In the genomic region with DNA sequence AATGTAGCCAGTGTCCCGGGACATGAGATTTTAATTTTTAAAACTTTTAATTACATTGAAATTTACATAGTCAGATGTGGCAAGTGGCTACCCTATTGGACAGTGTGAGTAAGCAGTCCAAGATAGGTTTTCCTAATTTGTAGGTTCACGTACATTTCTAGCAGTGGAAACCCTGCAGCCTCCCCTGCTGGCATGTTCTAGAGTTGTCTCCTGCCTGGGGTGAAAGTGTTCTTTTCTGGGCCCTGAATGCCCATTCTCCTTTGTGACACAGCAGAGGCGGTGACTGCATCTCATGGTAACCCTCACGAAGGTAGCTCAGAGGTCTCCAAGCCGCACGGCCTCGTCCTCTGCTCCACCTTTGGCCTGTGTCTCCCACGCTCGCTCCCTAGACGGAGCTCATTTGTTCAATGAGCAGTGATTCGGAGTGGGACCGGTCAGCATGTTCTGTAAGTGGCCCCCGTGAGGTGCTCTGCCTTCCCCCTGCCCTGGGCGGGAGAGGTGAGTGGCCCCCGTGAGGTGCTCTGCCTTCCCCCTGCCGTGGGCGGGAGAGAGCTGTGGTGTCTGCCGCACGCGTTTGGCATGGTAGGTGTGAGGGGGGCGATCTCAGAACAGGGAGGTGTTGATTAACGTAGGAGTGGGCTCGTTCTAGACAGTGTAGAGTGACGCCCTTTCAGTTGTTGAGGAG, we compare ENCODE assay signal across 17 cellular contexts. TPM values are rescaled to one million over a fixed set of nuclear protein-coding genes. Genes with fewer than 3 reads are reported as not detected.
DNase-seq lines count a peak whose midpoint lies in the region; ATAC-seq, FAIRE-seq and TF ChIP-seq lines count a peak whose summit lies in the region.
"Had no signal": no experiment of that assay in that cellular context is flagged by ENCODE, and none has a peak within 500 bp of the region (broad histone marks: within the 10 kb centered on the region; RNA-seq: fewer than 3 reads in every experiment).

No MANE protein-coding gene starts in this region.

- no peak overlapping the region for H3K27ac ChIP-seq in endothelial cell of umbilical vein (ENCODE audit: insufficient read depth, low read depth, low read length)
- H3K27ac ChIP-seq: heart right ventricle, SJSA1, testis had no signal

- peaks cover 5% of the 10 kb centered on the region in 2 experiments for H3K36me3 ChIP-seq in endothelial cell of umbilical vein (ENCODE audit: control insufficient read depth in 2 of 2, extremely low read depth in 1 of 2, insufficient read depth in 2 of 2, low read length in 2 of 2)

- ATAC-seq in sciatic nerve = no peak
- ATAC-seq in HG03342 (IDR thresholded peaks at IDR 0.05; ENCODE audit: unreplicated experiment) = no peak

- no peak overlapping the region for H3K4me3 Mint-ChIP-seq in activated CD4-positive, alpha-beta memory T cell treated with anti-CD3 and anti-CD28 coated beads, Interleukin-2, amount 10 ng/mL, durations not matched to agents 7 days and 5 days
- H3K4me3 Mint-ChIP-seq in activated CD4-positive, alpha-beta memory T cell treated with anti-CD3 and anti-CD28 coated beads for 36 hours = no peak overlapping the region
- H3K4me3 Mint-ChIP-seq in progenitor cell of endocrine pancreas (ENCODE audit: low read depth) = no peak overlapping the region
- H3K4me3 Mint-ChIP-seq: activated naive CD8-positive, alpha-beta T cell; mesothelial cell of epicardium had no signal

- no TSS peak for BruUV-seq in endothelial cell of umbilical vein (replicated peaks; lab: Mats Ljungman, UMichigan)

- H3K27me3 ChIP-seq in endothelial cell of umbilical vein (ENCODE audit: control insufficient read depth in 2 of 2, insufficient read depth in 2 of 2, low read length in 2 of 2) = no peaks in the 10 kb centered on the region
- H3K27me3 ChIP-seq: heart right ventricle, SJSA1, testis had no signal

- no peaks in the 10 kb centered on the region for H3K27me3 Mint-ChIP-seq in activated CD4-positive, alpha-beta memory T cell treated with anti-CD3 and anti-CD28 coated beads, Interleukin-2, amount 10 ng/mL, durations not matched to agents 7 days and 5 days
- no peaks in the 10 kb centered on the region for H3K27me3 Mint-ChIP-seq in activated CD4-positive, alpha-beta memory T cell treated with anti-CD3 and anti-CD28 coated beads for 36 hours
- no peaks in the 10 kb centered on the region for H3K27me3 Mint-ChIP-seq in progenitor cell of endocrine pancreas
- H3K27me3 Mint-ChIP-seq: activated naive CD8-positive, alpha-beta T cell had no signal

- no peak for FAIRE-seq in endothelial cell of umbilical vein (lab: Jason Lieb, UNC)

- H3K9me3 ChIP-seq in endothelial cell of umbilical vein (replicated peaks; ENCODE audit: control insufficient read depth, insufficient read depth, low read length) = no peaks in the 10 kb centered on the region
- H3K9me3 ChIP-seq: heart right ventricle, testis had no signal

- H3K4me2 ChIP-seq in endothelial cell of umbilical vein (ENCODE audit: insufficient read depth, low read length) = no peak overlapping the region

- no peaks in the 10 kb centered on the region for H3K9me1 ChIP-seq in endothelial cell of umbilical vein (replicated peaks; ENCODE audit: control insufficient read depth, extremely low read depth, insufficient read depth, low read length)

- dilution Hi-C loops in endothelial cell of umbilical vein (cut with MboI; ENCODE audit: extremely low pct_ligation_motif_present, low sequenced_read_pairs) = no loop called here

- intact Hi-C loops in activated CD4-positive, alpha-beta memory T cell treated with anti-CD3 and anti-CD28 coated beads for 36 hours (cut with micrococcal nuclease) = no loop called here
- intact Hi-C loops in endothelial cell of umbilical vein (cut with micrococcal nuclease) (loop anchor here (2.0 kb wide), 1 partner anchor 25 kb away; a partner anchor contains a TSS), sciatic nerve (cut with DNase I) (no loop called here)

- H3K36me3 Mint-ChIP-seq in activated CD4-positive, alpha-beta memory T cell treated with anti-CD3 and anti-CD28 coated beads, Interleukin-2, amount 10 ng/mL, durations not matched to agents 7 days and 5 days (ENCODE audit: low read depth) = peaks cover 29% of the 10 kb centered on the region
- H3K36me3 Mint-ChIP-seq in activated CD4-positive, alpha-beta memory T cell treated with anti-CD3 and anti-CD28 coated beads for 36 hours = peaks cover 13% of the 10 kb centered on the region
- H3K36me3 Mint-ChIP-seq in progenitor cell of endocrine pancreas (ENCODE audit: insufficient read depth) = peaks cover 5% of the 10 kb centered on the region
- H3K36me3 Mint-ChIP-seq: activated naive CD8-positive, alpha-beta T cell had no signal

- POLR2A ChIA-PET in activated CD4-positive, alpha-beta memory T cell treated with anti-CD3 and anti-CD28 coated beads, Interleukin-2, amount 10 ng/mL, durations not matched to agents 7 days and 5 days (lab: Charles Lee) = interaction anchor here (0.6 to 1.3 kb wide), 3 partner anchors 18 to 36 kb away, joined by 3 to 5 read pairs (median 4); a partner anchor contains a TSS
- POLR2A ChIA-PET in activated CD4-positive, alpha-beta memory T cell treated with anti-CD3 and anti-CD28 coated beads for 36 hours (lab: Charles Lee) = interaction anchor here (0.8 kb wide), 1 partner anchor 81 kb away, joined by 3 read pairs; no protein-coding TSS in a partner anchor
- POLR2A ChIA-PET in endothelial cell of umbilical vein (lab: Charles Lee) = no interaction called here

- H3K79me2 ChIP-seq in endothelial cell of umbilical vein (ENCODE audit: control insufficient read depth, insufficient read depth, low read length) = peaks cover 17% of the 10 kb centered on the region

- H3K4me3 ChIP-seq in endothelial cell of umbilical vein (replicated peaks in 1 of 3; ENCODE audit: insufficient read depth in 1 of 3, low read depth in 1 of 3, low read length in 3 of 3) = no peak overlapping the region
- H3K4me3 ChIP-seq: heart right ventricle, SJSA1, testis had no signal

- H3K9ac ChIP-seq in endothelial cell of umbilical vein (replicated peaks; ENCODE audit: extremely low read depth, insufficient read depth, low read length) = no peak overlapping the region

- H3K9me3 Mint-ChIP-seq in activated CD4-positive, alpha-beta memory T cell treated with anti-CD3 and anti-CD28 coated beads, Interleukin-2, amount 10 ng/mL, durations not matched to agents 7 days and 5 days = no peaks in the 10 kb centered on the region
- no peaks in the 10 kb centered on the region for H3K9me3 Mint-ChIP-seq in activated CD4-positive, alpha-beta memory T cell treated with anti-CD3 and anti-CD28 coated beads for 36 hours
- no peaks in the 10 kb centered on the region for H3K9me3 Mint-ChIP-seq in progenitor cell of endocrine pancreas (ENCODE audit: low read depth)
- H3K9me3 Mint-ChIP-seq: mesothelial cell of epicardium had no signal

- peaks cover 9% of the 10 kb centered on the region for H3K4me1 Mint-ChIP-seq in activated CD4-positive, alpha-beta memory T cell treated with anti-CD3 and anti-CD28 coated beads, Interleukin-2, amount 10 ng/mL, durations not matched to agents 7 days and 5 days
- peaks cover 16% of the 10 kb centered on the region for H3K4me1 Mint-ChIP-seq in activated CD4-positive, alpha-beta memory T cell treated with anti-CD3 and anti-CD28 coated beads for 36 hours (ENCODE audit: low read depth)
- H3K4me1 Mint-ChIP-seq in progenitor cell of endocrine pancreas (ENCODE audit: low read depth) = peaks cover 5% of the 10 kb centered on the region
- H3K4me1 Mint-ChIP-seq: mesothelial cell of epicardium had no signal

- H2AFZ ChIP-seq in endothelial cell of umbilical vein (ENCODE audit: low read depth, low read length) = no peak overlapping the region

- DNase-seq in activated CD4-positive, alpha-beta memory T cell treated with anti-CD3 and anti-CD28 coated beads, Interleukin-2, amount 10 ng/mL, durations not matched to agents 7 days and 5 days = no peak
- no peak for DNase-seq in activated CD4-positive, alpha-beta memory T cell treated with anti-CD3 and anti-CD28 coated beads for 36 hours
- DNase-seq in NAMALWA (ENCODE audit: low spot score) (peak; percentile 21), endothelial cell of umbilical vein (ENCODE audit: low read depth, low spot score) (no peak), progenitor cell of endocrine pancreas (ENCODE audit: low spot score, unreplicated experiment) (no peak), nucleus accumbens (lab: John Stamatoyannopoulos, UW) (no peak), sciatic nerve (ENCODE audit: low spot score) (no peak)
- DNase-seq: heart right ventricle, NCI-H446, testis had no signal

- no peak for TF ChIP-seq POLR2A in endothelial cell of umbilical vein (IDR thresholded peaks at IDR 0.05; ENCODE audit: low read depth, low read length)

- H3K4me1 ChIP-seq in endothelial cell of umbilical vein (ENCODE audit: control insufficient read depth, extremely low read depth, insufficient read depth, low read length) = no peaks in the 10 kb centered on the region
- H3K4me1 ChIP-seq: SJSA1, testis had no signal

- peak overlapping the region; percentile 5 for H3K27ac Mint-ChIP-seq in activated CD4-positive, alpha-beta memory T cell treated with anti-CD3 and anti-CD28 coated beads, Interleukin-2, amount 10 ng/mL, durations not matched to agents 7 days and 5 days
- no peak overlapping the region for H3K27ac Mint-ChIP-seq in activated CD4-positive, alpha-beta memory T cell treated with anti-CD3 and anti-CD28 coated beads for 36 hours
- peak overlapping the region; percentile 18 for H3K27ac Mint-ChIP-seq in progenitor cell of endocrine pancreas
- H3K27ac Mint-ChIP-seq: mesothelial cell of epicardium had no signal

- TF ChIP-seq CTCF in endothelial cell of umbilical vein (IDR thresholded peaks at IDR 0.05; ENCODE audit: extremely low read depth in 1 of 2, insufficient read depth in 1 of 2, low read depth in 1 of 2, low read length in 2 of 2) = peak; percentile 14 to 25
- no peak for TF ChIP-seq CTCF in progenitor cell of endocrine pancreas (IDR thresholded peaks at IDR 0.05; ENCODE audit: unreplicated experiment)

- H4K20me1 ChIP-seq in endothelial cell of umbilical vein (replicated peaks; ENCODE audit: control insufficient read depth, extremely low read depth, insufficient read depth, low read length) = no peaks in the 10 kb centered on the region

- CTCF ChIA-PET in activated CD4-positive, alpha-beta memory T cell treated with anti-CD3 and anti-CD28 coated beads, Interleukin-2, amount 10 ng/mL, durations not matched to agents 7 days and 5 days (lab: Charles Lee) = no interaction called here
- CTCF ChIA-PET in activated CD4-positive, alpha-beta memory T cell treated with anti-CD3 and anti-CD28 coated beads for 36 hours (lab: Charles Lee) = interaction anchor here (0.7 kb wide), 1 partner anchor 24 kb away, joined by 3 read pairs; no protein-coding TSS in a partner anchor
- CTCF ChIA-PET in endothelial cell of umbilical vein (lab: Charles Lee) = interaction anchor here (0.7 to 3.2 kb wide), 5 partner anchors 9 to 31 kb away, joined by 3 to 12 read pairs (median 5); a partner anchor contains a TSS

RNA-seq across cellular contexts. Expression of a gene that starts 18.0 kb away (rescaled TPM):
- total RNA-seq in activated CD4-positive, alpha-beta memory T cell treated with anti-CD3 and anti-CD28 coated beads, Interleukin-2, amount 10 ng/mL, durations not matched to agents 7 days and 5 days = 10 to 100 TPM; 31.4 to 31.6 TPM
- 10 to 100 TPM; 18.1 to 19.4 TPM for total RNA-seq in activated CD4-positive, alpha-beta memory T cell treated with anti-CD3 and anti-CD28 coated beads for 36 hours
- 25.5 and 26.4 TPM in 2 replicates for total RNA-seq in endothelial cell of umbilical vein
- polyA plus RNA-seq in endothelial cell of umbilical vein = 19.5 and 21.7 TPM in 2 replicates
- 16.8 and 17.3 TPM in 2 replicates for polyA plus RNA-seq in endothelial cell of umbilical vein (2011; cell fraction: cytosol; rRNA removed)
- polyA plus RNA-seq in endothelial cell of umbilical vein (2011; cell fraction: nucleus; rRNA removed) = 38.3 and 39.8 TPM in 2 replicates
- 17.1 and 18.3 TPM in 2 replicates for polyA plus RNA-seq in endothelial cell of umbilical vein (2012)
- 35.7 and 37.4 TPM in 2 replicates for polyA minus RNA-seq in endothelial cell of umbilical vein
- 5.9 TPM for polyA minus RNA-seq in endothelial cell of umbilical vein (2011; cell fraction: cytosol; rRNA and poly(A)+ RNA removed)
- polyA minus RNA-seq in endothelial cell of umbilical vein (2011; cell fraction: nucleus; rRNA and poly(A)+ RNA removed) = 23.9 and 32.2 TPM in 2 replicates
- 17.4 and 18.7 TPM in 2 replicates for total RNA-seq in progenitor cell of endocrine pancreas
- total RNA-seq in sciatic nerve = 20.5 TPM

RNA-seq across cellular contexts. Expression of a gene that starts 25.3 kb away (rescaled TPM):
- total RNA-seq in activated CD4-positive, alpha-beta memory T cell treated with anti-CD3 and anti-CD28 coated beads, Interleukin-2, amount 10 ng/mL, durations not matched to agents 7 days and 5 days = 10 to 100 TPM; 96.0 to 96.5 TPM
- total RNA-seq in activated CD4-positive, alpha-beta memory T cell treated with anti-CD3 and anti-CD28 coated beads for 36 hours = 10 to 100 TPM; 83.1 to 83.8 TPM
- total RNA-seq in endothelial cell of umbilical vein (63.0 and 63.6 TPM in 2 replicates), progenitor cell of endocrine pancreas (46.3 and 51.4 TPM in 2 replicates), sciatic nerve (60.9 TPM)
- polyA plus RNA-seq in endothelial cell of umbilical vein = 31.4 and 42.2 TPM in 2 replicates
- polyA plus RNA-seq in endothelial cell of umbilical vein (2011; cell fraction: cytosol; rRNA removed) = 38.7 and 43.8 TPM in 2 replicates
- polyA plus RNA-seq in endothelial cell of umbilical vein (2011; cell fraction: nucleus; rRNA removed) = 62.7 and 90.7 TPM in 2 replicates
- polyA plus RNA-seq in endothelial cell of umbilical vein (2012) = 31.1 and 46.6 TPM in 2 replicates
- 32.6 and 36.6 TPM in 2 replicates for polyA minus RNA-seq in endothelial cell of umbilical vein
- 25.7 TPM for polyA minus RNA-seq in endothelial cell of umbilical vein (2011; cell fraction: cytosol; rRNA and poly(A)+ RNA removed)
- polyA minus RNA-seq in endothelial cell of umbilical vein (2011; cell fraction: nucleus; rRNA and poly(A)+ RNA removed) = 22.4 and 42.2 TPM in 2 replicates

RNA-seq across cellular contexts. Expression of a gene that starts 48.5 kb away (rescaled TPM):
- total RNA-seq in activated CD4-positive, alpha-beta memory T cell treated with anti-CD3 and anti-CD28 coated beads, Interleukin-2, amount 10 ng/mL, durations not matched to agents 7 days and 5 days = not detected
- total RNA-seq in activated CD4-positive, alpha-beta memory T cell treated with anti-CD3 and anti-CD28 coated beads for 36 hours = not detected
- total RNA-seq in endothelial cell of umbilical vein (not detected in 2 replicates), progenitor cell of endocrine pancreas (not detected in 2 replicates), sciatic nerve (not detected)
- not detected in 2 replicates for polyA plus RNA-seq in endothelial cell of umbilical vein
- polyA plus RNA-seq in endothelial cell of umbilical vein (2011; cell fraction: cytosol; rRNA removed) = not detected in 2 replicates
- polyA plus RNA-seq in endothelial cell of umbilical vein (2011; cell fraction: nucleus; rRNA removed) = not detected in 2 replicates
- not detected in 2 replicates for polyA plus RNA-seq in endothelial cell of umbilical vein (2012)
- polyA minus RNA-seq in endothelial cell of umbilical vein = not detected in 2 replicates
- not detected for polyA minus RNA-seq in endothelial cell of umbilical vein (2011; cell fraction: cytosol; rRNA and poly(A)+ RNA removed)
- not detected in 2 replicates for polyA minus RNA-seq in endothelial cell of umbilical vein (2011; cell fraction: nucleus; rRNA and poly(A)+ RNA removed)
- total RNA-seq: dermis microvascular lymphatic vessel endothelial cell, M059J, mesothelial cell of epicardium, renal cortical epithelial cell, SJSA1 had no signal
